8 cellular contexts compared by ENCODE assay signal in the genomic region with DNA sequence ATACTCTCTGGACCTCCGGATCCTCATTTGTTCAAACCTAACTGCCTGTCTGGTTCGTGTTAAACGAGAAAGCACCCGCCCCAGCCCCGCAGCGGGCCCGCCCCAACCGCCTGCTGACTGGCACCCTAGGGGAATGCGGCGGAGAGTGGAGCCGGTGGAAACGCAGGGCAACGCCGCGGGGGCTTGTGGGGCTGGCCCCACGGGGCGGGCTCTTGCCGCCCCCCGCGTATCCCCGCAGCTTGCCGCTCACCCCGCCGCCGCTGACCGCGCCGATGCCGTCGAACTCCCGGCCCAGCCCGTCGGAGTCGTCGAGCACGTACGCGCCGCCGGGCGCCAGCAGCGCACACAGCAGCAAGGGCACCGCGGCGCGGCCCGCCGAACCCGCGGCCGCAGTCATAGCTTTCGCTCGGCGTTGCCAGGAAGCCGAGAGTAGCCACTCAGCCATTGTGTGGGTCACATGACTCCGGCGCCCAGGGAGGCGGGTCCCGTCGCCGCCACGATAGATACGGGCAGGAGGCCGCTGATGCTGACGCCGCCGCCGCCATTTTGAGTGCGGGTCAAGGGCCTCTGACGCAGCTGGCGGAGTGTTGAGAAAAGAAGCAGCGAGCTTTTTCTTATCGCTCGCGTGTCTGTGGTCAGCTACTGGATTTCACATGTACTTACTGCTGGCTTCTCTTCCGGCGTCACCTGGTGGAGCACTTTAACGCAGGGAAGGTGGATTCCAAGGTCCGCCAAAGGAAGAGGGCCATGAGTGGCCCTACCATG. TPM values are rescaled to one million over a fixed set of nuclear protein-coding genes. Genes with fewer than 3 reads are reported as not detected.
DNase-seq lines count a peak whose midpoint lies in the region; ATAC-seq and TF ChIP-seq lines count a peak whose summit lies in the region.

GALC (minus strand) TSS at position 463 of the 765 bp plus-strand sequence; CDS start at position 445, 18 bp downstream.

- no peaks in the 10 kb centered on the region for H3K9me3 ChIP-seq in heart left ventricle

- intact Hi-C loops in heart left ventricle (cut with DNase I) = loop anchor here in 1 of 10 donors (10.0 kb wide), 1 partner anchor 562 kb away; the partner anchor contains the start of gene PTPN21
- intact Hi-C loops in posterior vena cava (cut with DNase I) = no loop called here

- peak within 1 kb of the TSS; percentile 99 for H3K4me3 Mint-ChIP-seq in T-helper 1 cell treated with Interleukin-12 subunit alpha and Interleukin-12 subunit beta and Interleukin-4 antibody, amounts not matched to agents 30 μg/mL and 1 μg/mL, for 36 hours
- peak within 1 kb of the TSS; percentile 91 for H3K4me3 Mint-ChIP-seq in type B pancreatic cell

- no peak for TF ChIP-seq CTCF in heart left ventricle (IDR thresholded peaks at IDR 0.05)
- no peak for TF ChIP-seq CTCF in type B pancreatic cell (conservative IDR thresholded peaks at IDR 0.05)

- 1 to 3% (median 1%) methylated on average over 22 to 79 of the region's 79 CpGs for WGBS in heart left ventricle, 4 donors

- H3K27me3 ChIP-seq in heart left ventricle = no peaks in the 10 kb centered on the region

- no peaks in the 10 kb centered on the region for H3K36me3 ChIP-seq in heart left ventricle

- peak; percentile 90 for DNase-seq in G401 (ENCODE audit: low spot score)
- DNase-seq in HCEC 1CT = peak; percentile 88
- peak; percentile 89 for DNase-seq in NCI-H1092 treated with DMSO at 0.1 percent for 48 hours (lab: John Stamatoyannopoulos, UW)
- peak; percentile 73 for DNase-seq in amniotic stem cell (lab: John Stamatoyannopoulos, UW)
- peak; percentile 95 to 98 (median 97) for DNase-seq in heart left ventricle
- peak; percentile 99 for DNase-seq in posterior vena cava (ENCODE audit: low spot score)
- DNase-seq in type B pancreatic cell (ENCODE audit: extremely low spot score, unreplicated experiment) = peak; percentile 91

- H3K27ac ChIP-seq in heart left ventricle = peak within 1 kb of the TSS; percentile 80 to 97 (median 94)

- in situ Hi-C loops in G401 (cut with HindIII; ENCODE audit: low sequenced_read_pairs) = no loop called here

- no peaks in the 10 kb centered on the region for H3K27me3 Mint-ChIP-seq in T-helper 1 cell treated with Interleukin-12 subunit alpha and Interleukin-12 subunit beta and Interleukin-4 antibody, amounts not matched to agents 30 μg/mL and 1 μg/mL, for 36 hours (ENCODE audit: low read depth)
- no peaks in the 10 kb centered on the region for H3K27me3 Mint-ChIP-seq in type B pancreatic cell

- no peaks in the 10 kb centered on the region for H3K9me3 Mint-ChIP-seq in T-helper 1 cell treated with Interleukin-12 subunit alpha and Interleukin-12 subunit beta and Interleukin-4 antibody, amounts not matched to agents 30 μg/mL and 1 μg/mL, for 36 hours
- no peaks in the 10 kb centered on the region for H3K9me3 Mint-ChIP-seq in type B pancreatic cell

- H3K4me1 Mint-ChIP-seq in T-helper 1 cell treated with Interleukin-12 subunit alpha and Interleukin-12 subunit beta and Interleukin-4 antibody, amounts not matched to agents 30 μg/mL and 1 μg/mL, for 36 hours (ENCODE audit: low read depth) = peaks cover 58% of the 10 kb centered on the region
- peaks cover 16% of the 10 kb centered on the region for H3K4me1 Mint-ChIP-seq in type B pancreatic cell (ENCODE audit: unreplicated experiment)

- peak; percentile 93 to 97 (median 96) for ATAC-seq in heart left ventricle

- H3K4me1 ChIP-seq in heart left ventricle = peaks cover 0 to 43% (median 20%) of the 10 kb centered on the region in 12 donors

- H3K27ac Mint-ChIP-seq in T-helper 1 cell treated with Interleukin-12 subunit alpha and Interleukin-12 subunit beta and Interleukin-4 antibody, amounts not matched to agents 30 μg/mL and 1 μg/mL, for 36 hours = peak within 1 kb of the TSS; percentile 99
- peak within 1 kb of the TSS; percentile 91 for H3K27ac Mint-ChIP-seq in type B pancreatic cell

- TF ChIP-seq POLR2A in heart left ventricle (IDR thresholded peaks at IDR 0.05) = peak in 1 of 2 donors; percentile 57

- H3K36me3 Mint-ChIP-seq in T-helper 1 cell treated with Interleukin-12 subunit alpha and Interleukin-12 subunit beta and Interleukin-4 antibody, amounts not matched to agents 30 μg/mL and 1 μg/mL, for 36 hours (ENCODE audit: low read depth) = peaks cover 9% of the 10 kb centered on the region
- no peaks in the 10 kb centered on the region for H3K36me3 Mint-ChIP-seq in type B pancreatic cell

- peak within 1 kb of the TSS; percentile 50 to 94 (median 78) for H3K4me3 ChIP-seq in heart left ventricle

RNA-seq across cellular contexts. Expression of gene GALC, which starts in this region (rescaled TPM):
- total RNA-seq in G401 (2014; rRNA removed; shearing (Covaris generic)) = 7.5 and 9.7 TPM in 2 replicates
- total RNA-seq in heart left ventricle (10 to 100 TPM; 13.6 to 28.2 (median 19.2) TPM), posterior vena cava (10 to 100 TPM; 18.1 to 23.9 TPM), type B pancreatic cell (ENCODE audit: low replicate concordance) (16.3 and 18.5 TPM in 2 replicates)
- polyA plus RNA-seq in heart left ventricle = 1 to 10 TPM; 6.1 to 8.2 TPM

Comparison
In these comparisons a context has a peak if more than half of its experiments do, and no peak if none do; other contexts are left out.
1. Peak in every context shown above with its lines: DNase-seq, ATAC-seq, H3K4me3 ChIP-seq and H3K27ac ChIP-seq.